Comparison of ENCODE assay signal across 16 cellular contexts in genomic region chr4:94459462-94460161, GRCh38. TPM values are rescaled to one million over a fixed set of nuclear protein-coding genes. Genes with fewer than 3 reads are reported as not detected.
DNase-seq lines count a peak whose midpoint lies in the region; ATAC-seq and TF ChIP-seq lines count a peak whose summit lies in the region.
"Had no signal": no experiment of that assay in that cellular context is flagged by ENCODE, and none has a peak within 500 bp of the region (broad histone marks: within the 10 kb centered on the region; RNA-seq: fewer than 3 reads in every experiment).

No MANE protein-coding gene starts in this region.

- peaks cover 54% of the 10 kb centered on the region for H3K4me1 ChIP-seq in Loucy (ENCODE audit: insufficient read depth, low read length, poor library complexity, severe bottlenecking)
- peaks cover 16 to 99% (median 38%) of the 10 kb centered on the region in 3 donors for H3K4me1 ChIP-seq in gastroesophageal sphincter
- peaks cover 51% of the 10 kb centered on the region for H3K4me1 ChIP-seq in psoas muscle

- H3K27me3 Mint-ChIP-seq in T-helper 17 cell: no peaks in the 10 kb centered on the region
- H3K27me3 Mint-ChIP-seq: activated CD4-positive, alpha-beta T cell treated with anti-CD3 and anti-CD28 coated beads for 36 hours; T-cell had no signal

- H3K4me3 ChIP-seq in Loucy (ENCODE audit: low read length, poor library complexity, severe bottlenecking): peak overlapping the region; percentile 73
- no peak overlapping the region for H3K4me3 ChIP-seq in gastroesophageal sphincter
- H3K4me3 ChIP-seq in psoas muscle: peak overlapping the region; percentile 97
- H3K4me3 ChIP-seq: BLaER1 treated with 17β-estradiol and CSF1 and Interleukin-3, amounts not matched to agents 10 nM and 100 nM; MG63 had no signal

- H3K9me3 ChIP-seq in Loucy (ENCODE audit: insufficient read depth, low read depth, low read length): no peaks in the 10 kb centered on the region
- no peaks in the 10 kb centered on the region for H3K9me3 ChIP-seq in T-helper 17 cell (ENCODE audit: control insufficient read depth, low read length, poor library complexity, severe bottlenecking)
- no peaks in the 10 kb centered on the region for H3K9me3 ChIP-seq in gastroesophageal sphincter
- H3K9me3 ChIP-seq in psoas muscle: no peaks in the 10 kb centered on the region
- H3K9me3 ChIP-seq: BLaER1 treated with 17β-estradiol and CSF1 and Interleukin-3, amounts not matched to agents 10 nM and 100 nM; MG63 had no signal

- no peaks in the 10 kb centered on the region for H3K9me2 ChIP-seq in Loucy (replicated peaks; ENCODE audit: low read depth, low read length)

- H3K36me3 ChIP-seq in Loucy (ENCODE audit: insufficient read depth, low read length): no peaks in the 10 kb centered on the region
- peaks cover 0 to 11% of the 10 kb centered on the region in 2 donors for H3K36me3 ChIP-seq in gastroesophageal sphincter
- H3K36me3 ChIP-seq in psoas muscle (ENCODE audit: insufficient read depth in 1 of 2, low read depth in 1 of 2): peaks cover 0 to 18% of the 10 kb centered on the region in 2 donors

- ATAC-seq in T-helper 17 cell: no peak
- ATAC-seq in gastroesophageal sphincter: no peak
- ATAC-seq in psoas muscle: no peak
- no peak for ATAC-seq in HG02870 (IDR thresholded peaks at IDR 0.05; ENCODE audit: unreplicated experiment)
- no peak for ATAC-seq in GM18517 (IDR thresholded peaks at IDR 0.05; ENCODE audit: unreplicated experiment)
- ATAC-seq: activated CD4-positive, alpha-beta T cell treated with anti-CD3 and anti-CD28 coated beads for 36 hours; stimulated activated effector memory CD8-positive, alpha-beta T cell treated with anti-CD3 and anti-CD28 coated beads, Interleukin-12 subunit alpha, Interleukin-12 subunit beta, amount 100 ng/mL, for 72 hours; T-cell had no signal

- DNase-seq in T-helper 17 cell (no peak), psoas muscle (no peak), ecto neural progenitor cell (ENCODE audit: low spot score) (no peak), NCI-H1092 treated with DMSO at 0.1 percent for 48 hours (lab: John Stamatoyannopoulos, UW) (no peak)
- DNase-seq: activated CD4-positive, alpha-beta T cell treated with anti-CD3 and anti-CD28 coated beads for 36 hours; DND-41; MG63; NCI-H446; stimulated activated CD4-positive, alpha-beta T cell treated with anti-CD3 and anti-CD28 coated beads, Interleukin-4, amount 100 ng/mL, for 4 hours; T-cell had no signal

- no peaks in the 10 kb centered on the region for H3K36me3 Mint-ChIP-seq in T-helper 17 cell (ENCODE audit: low read depth)

- H3K4me3 Mint-ChIP-seq in T-helper 17 cell: peak overlapping the region; percentile 19
- H3K4me3 Mint-ChIP-seq: activated CD4-positive, alpha-beta T cell treated with anti-CD3 and anti-CD28 coated beads for 36 hours; stimulated activated effector memory CD8-positive, alpha-beta T cell treated with anti-CD3 and anti-CD28 coated beads, Interleukin-12 subunit alpha, Interleukin-12 subunit beta, amount 100 ng/mL, for 72 hours; T-cell had no signal

- 72 to 85% methylated on average over 4 of the region's 4 CpGs for WGBS in gastroesophageal sphincter (ENCODE audit: low coverage in 1 of 2), 2 donors
- 23 to 35% (median 26%) methylated on average over 4 of the region's 4 CpGs for WGBS in psoas muscle, 3 donors

- no peaks in the 10 kb centered on the region for H3K27me3 ChIP-seq in Loucy (ENCODE audit: insufficient read depth, low read length, poor library complexity, severe bottlenecking)
- no peaks in the 10 kb centered on the region for H3K27me3 ChIP-seq in gastroesophageal sphincter
- no peaks in the 10 kb centered on the region for H3K27me3 ChIP-seq in psoas muscle (ENCODE audit: insufficient read depth in 3 of 3, low read length in 2 of 3)
- H3K27me3 ChIP-seq: MG63 had no signal

- H4K20me1 ChIP-seq in Loucy (ENCODE audit: insufficient read depth, low read length, poor library complexity, severe bottlenecking): peaks cover 11% of the 10 kb centered on the region

- no peaks in the 10 kb centered on the region; the same call in 1 of the 2 replicates for H3F3A ChIP-seq in Loucy (ENCODE audit: low read depth)

- peak overlapping the region; percentile 70 for H3K9ac ChIP-seq in Loucy (ENCODE audit: low read depth, low read length, poor library complexity, severe bottlenecking)
- H3K9ac ChIP-seq: BLaER1 treated with 17β-estradiol and CSF1 and Interleukin-3, amounts not matched to agents 10 nM and 100 nM had no signal

- TF ChIP-seq POLR2A in gastroesophageal sphincter (IDR thresholded peaks at IDR 0.05): no peak

- no peak overlapping the region for H2AFZ ChIP-seq in Loucy (ENCODE audit: low read length)

- no peak for TF ChIP-seq EP300 in gastroesophageal sphincter (IDR thresholded peaks at IDR 0.05)

- peaks cover 28% of the 10 kb centered on the region for H3K4me1 Mint-ChIP-seq in T-helper 17 cell

- H3K79me2 ChIP-seq in Loucy (ENCODE audit: insufficient read depth, low read length): peaks cover 81% of the 10 kb centered on the region

- H3K4me2 ChIP-seq in Loucy (ENCODE audit: low read depth, low read length, poor library complexity, severe bottlenecking): peak overlapping the region; percentile 94
- H3K4me2 ChIP-seq: BLaER1 treated with 17β-estradiol and CSF1 and Interleukin-3, amounts not matched to agents 10 nM and 100 nM had no signal

- no peak overlapping the region for H3K27ac Mint-ChIP-seq in T-helper 17 cell
- H3K27ac Mint-ChIP-seq: activated CD4-positive, alpha-beta T cell treated with anti-CD3 and anti-CD28 coated beads for 36 hours; stimulated activated effector memory CD8-positive, alpha-beta T cell treated with anti-CD3 and anti-CD28 coated beads, Interleukin-12 subunit alpha, Interleukin-12 subunit beta, amount 100 ng/mL, for 72 hours; T-cell had no signal

- peak overlapping the region in 3 of 4 donors; percentile 32 to 98 (median 58) for H3K27ac ChIP-seq in gastroesophageal sphincter
- peak overlapping the region; percentile 99 for H3K27ac ChIP-seq in psoas muscle
- H3K27ac ChIP-seq: BLaER1 treated with 17β-estradiol and CSF1 and Interleukin-3, amounts not matched to agents 10 nM and 100 nM had no signal

- TF ChIP-seq CTCF in Loucy (conservative IDR thresholded peaks at IDR 0.05; ENCODE audit: low read length) (no peak), gastroesophageal sphincter (IDR thresholded peaks at IDR 0.05) (no peak), psoas muscle (IDR thresholded peaks at IDR 0.05) (no peak)

- intact Hi-C loops in psoas muscle (cut with DNase I): loop anchor here in 1 of 2 donors (5.0 kb wide), 2 partner anchors 43 to 128 kb away; no protein-coding TSS in a partner anchor

RNA-seq across cellular contexts. Expression of gene PDLIM5, which starts 7.9 kb away (rescaled TPM):
- total RNA-seq in T-helper 17 cell (10 to 100 TPM; 25.9 to 37.6 TPM), gastroesophageal sphincter (100 to 1,000 TPM; 100 to 223 (median 175) TPM), psoas muscle (100 to 1,000 TPM; 459 to 840 (median 509) TPM)
- 100 to 1,000 TPM; 215 to 533 (median 426) TPM for polyA plus RNA-seq in psoas muscle

Comparison
In these comparisons a context has a peak if more than half of its experiments do, and no peak if none do; other contexts are left out.
1. H3K4me3 ChIP-seq: peak in Loucy (single experiment) and psoas muscle (single experiment); none in gastroesophageal sphincter (0 of 2).